In the genomic region with DNA sequence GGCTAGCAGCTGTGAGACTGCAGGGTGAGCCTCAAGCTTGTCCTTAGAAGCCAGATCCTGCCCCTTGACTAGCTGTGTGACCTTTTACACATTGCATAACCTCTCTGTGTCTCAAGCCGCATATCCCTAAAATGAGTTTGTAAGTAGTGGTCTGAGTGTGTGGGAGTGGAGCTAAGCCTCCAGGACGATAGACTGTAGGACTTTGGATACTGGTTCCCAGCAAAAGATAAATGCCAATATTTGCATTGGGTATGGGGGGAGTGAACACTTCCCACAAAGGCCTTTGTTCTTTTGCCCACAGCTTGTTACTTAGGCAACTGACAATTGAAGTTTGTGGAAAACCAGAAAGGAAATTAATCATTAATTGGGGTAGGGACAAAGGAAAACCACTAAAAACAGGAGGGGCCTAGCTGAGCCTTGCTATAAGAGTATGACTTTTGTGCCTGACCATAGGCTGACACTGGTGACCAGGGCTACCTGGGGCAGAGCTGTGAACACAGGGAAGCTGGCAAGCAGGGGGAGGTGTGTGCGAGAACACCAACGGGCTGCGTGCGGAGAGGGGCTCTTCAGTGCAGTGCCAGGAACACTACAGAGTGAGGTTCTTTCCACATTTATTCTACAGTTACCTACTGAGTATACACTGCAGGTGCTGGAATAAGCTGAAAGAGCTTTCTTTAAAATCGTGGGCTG, we compare ENCODE assay signal across 1 cellular context.
TF ChIP-seq lines count a peak whose summit lies in the region.

No MANE protein-coding gene starts in this region.

TF ChIP-seq in GM23338, 12 proteins besides CTCF, POLR2A, EP300 and RAD21:
- TF ChIP-seq, protein P1, sequence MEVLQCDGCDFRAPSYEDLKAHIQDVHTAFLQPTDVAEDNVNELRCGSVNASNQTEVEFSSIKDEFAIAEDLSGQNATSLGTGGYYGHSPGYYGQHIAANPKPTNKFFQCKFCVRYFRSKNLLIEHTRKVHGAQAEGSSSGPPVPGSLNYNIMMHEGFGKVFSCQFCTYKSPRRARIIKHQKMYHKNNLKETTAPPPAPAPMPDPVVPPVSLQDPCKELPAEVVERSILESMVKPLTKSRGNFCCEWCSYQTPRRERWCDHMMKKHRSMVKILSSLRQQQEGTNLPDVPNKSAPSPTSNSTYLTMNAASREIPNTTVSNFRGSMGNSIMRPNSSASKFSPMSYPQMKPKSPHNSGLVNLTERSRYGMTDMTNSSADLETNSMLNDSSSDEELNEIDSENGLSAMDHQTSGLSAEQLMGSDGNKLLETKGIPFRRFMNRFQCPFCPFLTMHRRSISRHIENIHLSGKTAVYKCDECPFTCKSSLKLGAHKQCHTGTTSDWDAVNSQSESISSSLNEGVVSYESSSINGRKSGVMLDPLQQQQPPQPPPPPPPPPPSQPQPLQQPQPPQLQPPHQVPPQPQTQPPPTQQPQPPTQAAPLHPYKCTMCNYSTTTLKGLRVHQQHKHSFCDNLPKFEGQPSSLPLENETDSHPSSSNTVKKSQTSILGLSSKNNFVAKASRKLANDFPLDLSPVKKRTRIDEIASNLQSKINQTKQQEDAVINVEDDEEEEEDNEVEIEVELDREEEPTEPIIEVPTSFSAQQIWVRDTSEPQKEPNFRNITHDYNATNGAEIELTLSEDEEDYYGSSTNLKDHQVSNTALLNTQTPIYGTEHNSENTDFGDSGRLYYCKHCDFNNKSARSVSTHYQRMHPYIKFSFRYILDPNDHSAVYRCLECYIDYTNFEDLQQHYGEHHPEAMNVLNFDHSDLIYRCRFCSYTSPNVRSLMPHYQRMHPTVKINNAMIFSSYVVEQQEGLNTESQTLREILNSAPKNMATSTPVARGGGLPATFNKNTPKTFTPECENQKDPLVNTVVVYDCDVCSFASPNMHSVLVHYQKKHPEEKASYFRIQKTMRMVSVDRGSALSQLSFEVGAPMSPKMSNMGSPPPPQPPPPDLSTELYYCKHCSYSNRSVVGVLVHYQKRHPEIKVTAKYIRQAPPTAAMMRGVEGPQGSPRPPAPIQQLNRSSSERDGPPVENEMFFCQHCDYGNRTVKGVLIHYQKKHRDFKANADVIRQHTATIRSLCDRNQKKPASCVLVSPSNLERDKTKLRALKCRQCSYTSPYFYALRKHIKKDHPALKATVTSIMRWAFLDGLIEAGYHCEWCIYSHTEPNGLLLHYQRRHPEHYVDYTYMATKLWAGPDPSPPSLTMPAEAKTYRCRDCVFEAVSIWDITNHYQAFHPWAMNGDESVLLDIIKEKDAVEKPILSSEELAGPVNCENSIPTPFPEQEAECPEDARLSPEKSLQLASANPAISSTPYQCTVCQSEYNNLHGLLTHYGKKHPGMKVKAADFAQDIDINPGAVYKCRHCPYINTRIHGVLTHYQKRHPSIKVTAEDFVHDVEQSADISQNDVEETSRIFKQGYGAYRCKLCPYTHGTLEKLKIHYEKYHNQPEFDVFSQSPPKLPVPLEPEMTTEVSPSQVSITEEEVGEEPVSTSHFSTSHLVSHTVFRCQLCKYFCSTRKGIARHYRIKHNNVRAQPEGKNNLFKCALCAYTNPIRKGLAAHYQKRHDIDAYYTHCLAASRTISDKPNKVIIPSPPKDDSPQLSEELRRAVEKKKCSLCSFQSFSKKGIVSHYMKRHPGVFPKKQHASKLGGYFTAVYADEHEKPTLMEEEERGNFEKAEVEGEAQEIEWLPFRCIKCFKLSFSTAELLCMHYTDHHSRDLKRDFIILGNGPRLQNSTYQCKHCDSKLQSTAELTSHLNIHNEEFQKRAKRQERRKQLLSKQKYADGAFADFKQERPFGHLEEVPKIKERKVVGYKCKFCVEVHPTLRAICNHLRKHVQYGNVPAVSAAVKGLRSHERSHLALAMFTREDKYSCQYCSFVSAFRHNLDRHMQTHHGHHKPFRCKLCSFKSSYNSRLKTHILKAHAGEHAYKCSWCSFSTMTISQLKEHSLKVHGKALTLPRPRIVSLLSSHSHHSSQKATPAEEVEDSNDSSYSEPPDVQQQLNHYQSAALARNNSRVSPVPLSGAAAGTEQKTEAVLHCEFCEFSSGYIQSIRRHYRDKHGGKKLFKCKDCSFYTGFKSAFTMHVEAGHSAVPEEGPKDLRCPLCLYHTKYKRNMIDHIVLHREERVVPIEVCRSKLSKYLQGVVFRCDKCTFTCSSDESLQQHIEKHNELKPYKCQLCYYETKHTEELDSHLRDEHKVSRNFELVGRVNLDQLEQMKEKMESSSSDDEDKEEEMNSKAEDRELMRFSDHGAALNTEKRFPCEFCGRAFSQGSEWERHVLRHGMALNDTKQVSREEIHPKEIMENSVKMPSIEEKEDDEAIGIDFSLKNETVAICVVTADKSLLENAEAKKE (CRISPR knock-in tag; IDR thresholded peaks at IDR 0.05), result no peak
- TF ChIP-seq, protein P2, sequence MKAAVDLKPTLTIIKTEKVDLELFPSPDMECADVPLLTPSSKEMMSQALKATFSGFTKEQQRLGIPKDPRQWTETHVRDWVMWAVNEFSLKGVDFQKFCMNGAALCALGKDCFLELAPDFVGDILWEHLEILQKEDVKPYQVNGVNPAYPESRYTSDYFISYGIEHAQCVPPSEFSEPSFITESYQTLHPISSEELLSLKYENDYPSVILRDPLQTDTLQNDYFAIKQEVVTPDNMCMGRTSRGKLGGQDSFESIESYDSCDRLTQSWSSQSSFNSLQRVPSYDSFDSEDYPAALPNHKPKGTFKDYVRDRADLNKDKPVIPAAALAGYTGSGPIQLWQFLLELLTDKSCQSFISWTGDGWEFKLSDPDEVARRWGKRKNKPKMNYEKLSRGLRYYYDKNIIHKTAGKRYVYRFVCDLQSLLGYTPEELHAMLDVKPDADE (IDR thresholded peaks at IDR 0.05), result no peak
- TF ChIP-seq, protein P3, sequence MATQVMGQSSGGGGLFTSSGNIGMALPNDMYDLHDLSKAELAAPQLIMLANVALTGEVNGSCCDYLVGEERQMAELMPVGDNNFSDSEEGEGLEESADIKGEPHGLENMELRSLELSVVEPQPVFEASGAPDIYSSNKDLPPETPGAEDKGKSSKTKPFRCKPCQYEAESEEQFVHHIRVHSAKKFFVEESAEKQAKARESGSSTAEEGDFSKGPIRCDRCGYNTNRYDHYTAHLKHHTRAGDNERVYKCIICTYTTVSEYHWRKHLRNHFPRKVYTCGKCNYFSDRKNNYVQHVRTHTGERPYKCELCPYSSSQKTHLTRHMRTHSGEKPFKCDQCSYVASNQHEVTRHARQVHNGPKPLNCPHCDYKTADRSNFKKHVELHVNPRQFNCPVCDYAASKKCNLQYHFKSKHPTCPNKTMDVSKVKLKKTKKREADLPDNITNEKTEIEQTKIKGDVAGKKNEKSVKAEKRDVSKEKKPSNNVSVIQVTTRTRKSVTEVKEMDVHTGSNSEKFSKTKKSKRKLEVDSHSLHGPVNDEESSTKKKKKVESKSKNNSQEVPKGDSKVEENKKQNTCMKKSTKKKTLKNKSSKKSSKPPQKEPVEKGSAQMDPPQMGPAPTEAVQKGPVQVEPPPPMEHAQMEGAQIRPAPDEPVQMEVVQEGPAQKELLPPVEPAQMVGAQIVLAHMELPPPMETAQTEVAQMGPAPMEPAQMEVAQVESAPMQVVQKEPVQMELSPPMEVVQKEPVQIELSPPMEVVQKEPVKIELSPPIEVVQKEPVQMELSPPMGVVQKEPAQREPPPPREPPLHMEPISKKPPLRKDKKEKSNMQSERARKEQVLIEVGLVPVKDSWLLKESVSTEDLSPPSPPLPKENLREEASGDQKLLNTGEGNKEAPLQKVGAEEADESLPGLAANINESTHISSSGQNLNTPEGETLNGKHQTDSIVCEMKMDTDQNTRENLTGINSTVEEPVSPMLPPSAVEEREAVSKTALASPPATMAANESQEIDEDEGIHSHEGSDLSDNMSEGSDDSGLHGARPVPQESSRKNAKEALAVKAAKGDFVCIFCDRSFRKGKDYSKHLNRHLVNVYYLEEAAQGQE (IDR thresholded peaks at IDR 0.05; ENCODE audit: unreplicated experiment), result no peak
- no peak for TF ChIP-seq ZNF331 (CRISPR knock-in tag; IDR thresholded peaks at IDR 0.05; ENCODE audit: low read depth)
- TF ChIP-seq ZNF114 (CRISPR knock-in tag; IDR thresholded peaks at IDR 0.05), result no peak
- TF ChIP-seq EZH2 (IDR thresholded peaks at IDR 0.05; ENCODE audit: low read depth, unreplicated experiment), result no peak
- TF ChIP-seq STAT1 (IDR thresholded peaks at IDR 0.05; ENCODE audit: unreplicated experiment), result no peak
- no peak for TF ChIP-seq EZH2phosphoT487 (IDR thresholded peaks at IDR 0.05; ENCODE audit: unreplicated experiment)
- no peak for TF ChIP-seq NANOG (IDR thresholded peaks at IDR 0.05; ENCODE audit: borderline replicate concordance)
- no peak for TF ChIP-seq CREB1 (CRISPR knock-in tag; IDR thresholded peaks at IDR 0.05; ENCODE audit: low read depth)
- TF ChIP-seq JUNB (IDR thresholded peaks at IDR 0.05; ENCODE audit: unreplicated experiment), result no peak
- TF ChIP-seq POLR2AphosphoS5 (IDR thresholded peaks at IDR 0.05; ENCODE audit: low read depth), result no peak
